Comparison of ENCODE assay signal across 16 cellular contexts in the genomic region with DNA sequence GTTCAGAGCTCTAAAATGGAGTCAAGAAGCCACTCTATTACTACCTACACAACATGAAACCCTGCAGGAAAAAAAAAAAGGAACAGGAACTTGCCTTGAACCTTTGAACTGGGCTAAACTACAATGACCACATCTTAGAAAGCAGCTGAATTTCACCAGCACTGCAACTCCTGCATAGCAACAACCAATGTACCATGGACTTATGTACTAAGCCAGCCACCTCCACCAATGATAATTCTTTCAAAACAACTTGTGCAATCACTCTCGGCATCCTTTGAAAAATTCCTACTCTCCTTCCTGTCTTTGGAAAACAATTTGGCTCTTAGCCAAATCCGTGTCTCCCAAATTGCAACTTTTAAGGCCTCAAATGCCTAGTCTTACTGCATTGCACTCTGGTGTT. TPM values are rescaled to one million over a fixed set of nuclear protein-coding genes. Genes with fewer than 3 reads are reported as not detected.
DNase-seq lines count a peak whose midpoint lies in the region; ATAC-seq and TF ChIP-seq lines count a peak whose summit lies in the region.
"Had no signal": no experiment of that assay in that cellular context is flagged by ENCODE, and none has a peak within 500 bp of the region (broad histone marks: within the 10 kb centered on the region; RNA-seq: fewer than 3 reads in every experiment).

No MANE protein-coding gene starts in this region.

- H3K4me3 ChIP-seq in fibroblast of pulmonary artery (replicated peaks; ENCODE audit: low read depth, low read length), result no peak overlapping the region
- H3K4me3 ChIP-seq: ascending aorta, dorsolateral prefrontal cortex had no signal

- peak; percentile 57 for ATAC-seq in GM18499 (IDR thresholded peaks at IDR 0.05; ENCODE audit: insufficient read depth, unreplicated experiment)
- ATAC-seq in GM21529 (IDR thresholded peaks at IDR 0.05; ENCODE audit: unreplicated experiment), result peak; percentile 65
- no peak for ATAC-seq in natural killer cell
- ATAC-seq: activated CD4-positive, CD25-positive, alpha-beta regulatory T cell treated with anti-CD3 and anti-CD28 coated beads, Interleukin-2, amount 50 U/mL, for 24 hours; foreskin keratinocyte; stimulated activated effector memory CD8-positive, alpha-beta T cell treated with anti-CD3 and anti-CD28 coated beads, Interleukin-12 subunit alpha, Interleukin-12 subunit beta, amount 100 ng/mL, for 72 hours had no signal

- no peak overlapping the region for H3K27ac Mint-ChIP-seq in natural killer cell
- H3K27ac Mint-ChIP-seq: progenitor cell of endocrine pancreas; stimulated activated effector memory CD8-positive, alpha-beta T cell treated with anti-CD3 and anti-CD28 coated beads, Interleukin-12 subunit alpha, Interleukin-12 subunit beta, amount 100 ng/mL, for 72 hours had no signal

- H3K9me3 Mint-ChIP-seq in natural killer cell, result peaks cover 3% of the 10 kb centered on the region in 2 donors

- no peaks in the 10 kb centered on the region for H3K4me1 Mint-ChIP-seq in natural killer cell

- no peak overlapping the region for H3K4me3 Mint-ChIP-seq in natural killer cell
- H3K4me3 Mint-ChIP-seq: stimulated activated effector memory CD8-positive, alpha-beta T cell treated with anti-CD3 and anti-CD28 coated beads, Interleukin-12 subunit alpha, Interleukin-12 subunit beta, amount 100 ng/mL, for 72 hours had no signal

- DNase-seq in LHCN-M2 (ENCODE audit: low read depth), result peak; percentile 44
- peak; percentile 69 for DNase-seq in fibroblast of pulmonary artery (ENCODE audit: low read depth)
- DNase-seq in DMS153 treated with DMSO at 0.1 percent for 48 hours (lab: John Stamatoyannopoulos, UW; ENCODE audit: unreplicated experiment), result no peak
- DNase-seq in activated CD4-positive, alpha-beta T cell treated with anti-CD3 and anti-CD28 coated beads for 4 hours, result no peak
- no peak for DNase-seq in activated naive CD4-positive, alpha-beta T cell treated with anti-CD3 and anti-CD28 coated beads, Interleukin-2, amount 50 U/mL, for 16 hours
- no peak for DNase-seq in natural killer cell
- DNase-seq: dorsolateral prefrontal cortex; NCI-H2081 treated with DMSO at 0.1 percent for 48 hours; stimulated activated CD4-positive, alpha-beta T cell treated with anti-CD3 and anti-CD28 coated beads, Interleukin-2, amount 100 ng/mL, for 24 hours had no signal

- TF ChIP-seq CTCF in fibroblast of pulmonary artery (IDR thresholded peaks at IDR 0.05; ENCODE audit: low read length, missing control alignments) (no peak), natural killer cell (IDR thresholded peaks at IDR 0.05) (no peak)

- no peaks in the 10 kb centered on the region for H3K36me3 Mint-ChIP-seq in natural killer cell
- H3K36me3 Mint-ChIP-seq: stimulated activated effector memory CD8-positive, alpha-beta T cell treated with anti-CD3 and anti-CD28 coated beads, Interleukin-12 subunit alpha, Interleukin-12 subunit beta, amount 100 ng/mL, for 72 hours had no signal

- peaks cover 0 to 5% of the 10 kb centered on the region in 2 donors for H3K27me3 Mint-ChIP-seq in natural killer cell (ENCODE audit: low read depth in 2 of 2)
- H3K27me3 Mint-ChIP-seq: progenitor cell of endocrine pancreas had no signal

- intact Hi-C loops in natural killer cell (cut with micrococcal nuclease), result no loop called here

RNA-seq across cellular contexts. Expression of gene FMR1, which starts 26.8 kb away (rescaled TPM):
- total RNA-seq in LHCN-M2 (2014; rRNA removed) (20.6 and 26.9 TPM in 2 replicates), natural killer cell (100 to 1,000 TPM; 124 to 147 (median 127) TPM)
- 15.9 TPM for polyA plus RNA-seq in LHCN-M2 (2012)

Comparison
In these comparisons a context has a peak if more than half of its experiments do, and no peak if none do; other contexts are left out.
1. ATAC-seq: peak in GM18499 (single experiment) and GM21529 (single experiment); none in natural killer cell (0 of 3).
2. DNase-seq: peak in LHCN-M2 (single experiment) and fibroblast of pulmonary artery (single experiment); none in DMS153 treated with DMSO at 0.1 percent for 48 hours (single experiment), activated CD4-positive, alpha-beta T cell treated with anti-CD3 and anti-CD28 coated beads for 4 hours (0 of 2), activated naive CD4-positive, alpha-beta T cell treated with anti-CD3 and anti-CD28 coated beads, Interleukin-2, amount 50 U/mL, for 16 hours (single experiment) and natural killer cell (single experiment).